Comparison of ENCODE assay signal across 22 cellular contexts in genomic region chr1:228667224-228667623, GRCh38.
"Had no signal": no experiment of that assay in that cellular context is flagged by ENCODE, and none has a peak within 500 bp of the region (broad histone marks: within the 10 kb centered on the region; RNA-seq: fewer than 3 reads in every experiment).

No MANE protein-coding gene starts in this region.

- H3K9me3 ChIP-seq: esophagus squamous epithelium, gastrocnemius medialis, neutrophil, right lobe of liver, thyroid gland had no signal

- H3K27me3 ChIP-seq: right lobe of liver, thyroid gland had no signal

- H3K4me1 ChIP-seq: gastrocnemius medialis, thyroid gland had no signal

- DNase-seq: activated CD4-positive, alpha-beta T cell treated with anti-CD3 and anti-CD28 coated beads for 48 hours; activated CD4-positive, alpha-beta T cell treated with anti-CD3 and anti-CD28 coated beads, Interleukin-2, amount 50 U/mL, for 48 hours; activated CD8-positive, alpha-beta memory T cell treated with anti-CD3 and anti-CD28 coated beads for 24 hours; activated gamma-delta T cell treated with Interleukin-2 at 50 U/mL for 16 hours; dermis blood vessel endothelial cell; effector CD4-positive, alpha-beta T cell; esophagus squamous epithelium; gastrocnemius medialis; glutamatergic neuron; left cardiac atrium; left ventricle myocardium superior; naive B cell; nephron progenitor cell; right lobe of liver; stimulated activated CD4-positive, alpha-beta T cell treated with anti-CD3 and anti-CD28 coated beads, Interleukin-12 subunit alpha, Interleukin-12 subunit beta, amount 100 ng/mL, for 4 hours; stimulated activated CD4-positive, alpha-beta T cell treated with anti-CD3 and anti-CD28 coated beads, Interleukin-4, amount 100 ng/mL, for 1 hour; T-helper 9 cell; thyroid gland; WERI-Rb-1 had no signal

- H3K4me3 ChIP-seq: esophagus squamous epithelium, gastrocnemius medialis, right lobe of liver, thyroid gland had no signal

- H3K36me3 ChIP-seq: esophagus squamous epithelium, gastrocnemius medialis, neutrophil, right lobe of liver, thyroid gland, WERI-Rb-1 had no signal

- H3K27ac ChIP-seq: esophagus squamous epithelium, gastrocnemius medialis, neutrophil, right lobe of liver, thyroid gland, WERI-Rb-1 had no signal

- ATAC-seq: activated CD4-positive, CD25-positive, alpha-beta regulatory T cell treated with anti-CD3 and anti-CD28 coated beads, Interleukin-2, amount 50 U/mL, for 24 hours; activated naive CD4-positive, alpha-beta T cell treated with anti-CD3 and anti-CD28 coated beads, Interleukin-2, amount 50 U/mL, for 72 hours; gastrocnemius medialis; left cardiac atrium; right lobe of liver had no signal
